In genomic region chr6:127422791-127423190, GRCh38 we compare ENCODE assay signal across 27 cellular contexts. TPM values are rescaled to one million over a fixed set of nuclear protein-coding genes. Genes with fewer than 3 reads are reported as not detected.
"Had no signal": no experiment of that assay in that cellular context is flagged by ENCODE, and none has a peak within 500 bp of the region (broad histone marks: within the 10 kb centered on the region; RNA-seq: fewer than 3 reads in every experiment).

No MANE protein-coding gene starts in this region.

- FAIRE-seq: RCC 7860 had no signal

- DNase-seq: activated CD4-positive, alpha-beta T cell treated with anti-CD3 and anti-CD28 coated beads for 48 hours; activated CD4-positive, alpha-beta T cell treated with anti-CD3 and anti-CD28 coated beads, Interleukin-2, amount 50 U/mL, for 48 hours; activated CD8-positive, alpha-beta memory T cell treated with anti-CD3 and anti-CD28 coated beads, Interleukin-2, amount 10 ng/mL, durations not matched to agents 7 days and 5 days; activated effector memory CD4-positive, alpha-beta T cell treated with Interleukin-2 at 50 U/mL for 16 hours; activated naive CD4-positive, alpha-beta T cell; activated T-cell treated with anti-CD3 and anti-CD28 coated beads, Interleukin-2, amount 50 U/mL, for 24 hours; aorta; caudate nucleus; Kasumi-1; KBM-7; NCI-H1092; NCI-H1417; NCI-H1930; NCI-H2171; NCI-H226; NCI-H526 treated with DMSO at 0.1 percent for 48 hours; NCI-H82; SHP77 treated with DMSO at 0.1 percent for 48 hours; T-cell; T-helper 2 cell; T1000 had no signal

- H3K4me3 ChIP-seq: breast epithelium had no signal

- H3K27me3 Mint-ChIP-seq: activated CD8-positive, alpha-beta memory T cell treated with anti-CD3 and anti-CD28 coated beads, Interleukin-2, amount 10 ng/mL, durations not matched to agents 7 days and 5 days; activated naive CD4-positive, alpha-beta T cell treated with anti-CD3 and anti-CD28 coated beads, Interleukin-2, amount 50 U/mL, for 24 hours had no signal

- H3K9me3 ChIP-seq: breast epithelium had no signal

- H3K9me3 Mint-ChIP-seq: activated naive CD4-positive, alpha-beta T cell treated with anti-CD3 and anti-CD28 coated beads, Interleukin-2, amount 50 U/mL, for 24 hours; activated T-cell treated with anti-CD3 and anti-CD28 coated beads, Interleukin-2, amount 50 U/mL, for 24 hours; activated T-helper 1 cell treated with anti-CD3 and anti-CD28 coated beads, Interleukin-12 subunit alpha, Interleukin-12 subunit beta, Interleukin-2, Interleukin-4 antibody, amounts not matched to agents 30 ng/mL and 10 ng/mL and 1 ng/mL, durations not matched to agents 14 hours and 24 hours and 36 hours; T-cell had no signal

- H3K36me3 ChIP-seq: breast epithelium had no signal

- H3K4me1 ChIP-seq: breast epithelium had no signal

- H3K27ac ChIP-seq: breast epithelium had no signal

- H3K4me3 Mint-ChIP-seq: activated CD8-positive, alpha-beta memory T cell treated with anti-CD3 and anti-CD28 coated beads, Interleukin-2, amount 10 ng/mL, durations not matched to agents 7 days and 5 days; activated naive CD4-positive, alpha-beta T cell treated with anti-CD3 and anti-CD28 coated beads, Interleukin-2, amount 50 U/mL, for 24 hours; activated T-cell treated with anti-CD3 and anti-CD28 coated beads, Interleukin-2, amount 50 U/mL, for 24 hours; activated T-helper 1 cell treated with anti-CD3 and anti-CD28 coated beads, Interleukin-12 subunit alpha, Interleukin-12 subunit beta, Interleukin-2, Interleukin-4 antibody, amounts not matched to agents 30 ng/mL and 10 ng/mL and 1 ng/mL, durations not matched to agents 14 hours and 24 hours and 36 hours; T-cell had no signal

- H3K27ac Mint-ChIP-seq: activated CD8-positive, alpha-beta memory T cell treated with anti-CD3 and anti-CD28 coated beads, Interleukin-2, amount 10 ng/mL, durations not matched to agents 7 days and 5 days; activated naive CD4-positive, alpha-beta T cell treated with anti-CD3 and anti-CD28 coated beads, Interleukin-2, amount 50 U/mL, for 24 hours; activated T-cell treated with anti-CD3 and anti-CD28 coated beads, Interleukin-2, amount 50 U/mL, for 24 hours; activated T-helper 1 cell treated with anti-CD3 and anti-CD28 coated beads, Interleukin-12 subunit alpha, Interleukin-12 subunit beta, Interleukin-2, Interleukin-4 antibody, amounts not matched to agents 30 ng/mL and 10 ng/mL and 1 ng/mL, durations not matched to agents 14 hours and 24 hours and 36 hours; T-cell had no signal

- H3K36me3 Mint-ChIP-seq: activated naive CD4-positive, alpha-beta T cell treated with anti-CD3 and anti-CD28 coated beads, Interleukin-2, amount 50 U/mL, for 24 hours; T-cell had no signal

- ATAC-seq: activated CD4-positive, CD25-positive, alpha-beta regulatory T cell treated with anti-CD3 and anti-CD28 coated beads, Interleukin-2, amount 50 U/mL, for 24 hours; activated CD8-positive, alpha-beta memory T cell treated with anti-CD3 and anti-CD28 coated beads, Interleukin-2, amount 10 ng/mL, durations not matched to agents 7 days and 5 days; T-cell had no signal

- H3K27me3 ChIP-seq: breast epithelium had no signal

RNA-seq across cellular contexts. Expression of gene KIAA0408, which starts 36.4 kb away (rescaled TPM):
- total RNA-seq: NCI-H460 had no signal
